ENCODE assay signal across 22 cellular contexts in the genomic region with DNA sequence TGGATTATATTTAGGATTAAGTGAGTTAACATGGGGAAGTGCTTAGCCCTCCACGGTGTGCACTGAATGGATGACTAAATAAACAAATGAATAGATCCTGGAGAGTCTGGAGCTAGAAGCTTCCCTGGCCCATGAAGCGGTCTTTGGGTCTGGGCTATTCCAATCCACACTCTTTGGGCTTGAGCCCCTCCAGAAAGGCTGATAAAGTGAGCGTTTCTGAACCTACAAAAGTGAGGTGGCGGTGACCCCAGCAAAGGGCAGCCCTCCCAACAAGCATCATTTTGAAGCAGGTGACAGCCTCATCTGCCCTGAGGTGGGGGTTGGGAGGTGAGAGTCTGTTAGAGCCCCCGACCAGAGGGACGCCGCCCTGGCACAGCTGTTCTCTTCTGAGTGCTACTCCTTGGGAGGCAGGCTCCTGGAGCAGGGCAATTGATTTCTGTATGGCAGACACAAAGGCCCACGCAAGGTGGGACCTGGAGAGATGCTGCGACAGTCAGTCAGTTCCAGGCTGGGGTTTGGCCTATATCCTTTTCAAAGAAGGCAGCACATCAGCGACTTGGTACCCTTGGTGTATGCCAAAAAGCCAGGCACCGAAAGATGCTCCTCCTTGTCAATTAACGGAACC.
"Had no signal": no experiment of that assay in that cellular context is flagged by ENCODE, and none has a peak within 500 bp of the region (broad histone marks: within the 10 kb centered on the region; RNA-seq: fewer than 3 reads in every experiment).

No MANE protein-coding gene starts in this region.

- H3K9me3 ChIP-seq: breast epithelium had no signal

- H3K36me3 ChIP-seq: breast epithelium had no signal

- H3K27ac ChIP-seq: breast epithelium, SK-N-MC had no signal

- ATAC-seq: activated T-cell treated with anti-CD3 and anti-CD28 coated beads, Interleukin-2, amount 50 U/mL, for 4 hours; T-cell had no signal

- H3K27me3 ChIP-seq: breast epithelium had no signal

- H3K4me1 ChIP-seq: breast epithelium had no signal

- DNase-seq: activated B cell treated with CpG ODN at 0.5 μM for 24 hours; activated CD4-positive, alpha-beta T cell treated with anti-CD3 and anti-CD28 coated beads for 1 hour; activated CD4-positive, alpha-beta T cell treated with anti-CD3 and anti-CD28 coated beads, Interleukin-2, amount 10 ng/mL, durations not matched to agents 24 days and 14 days; activated CD4-positive, alpha-beta T cell treated with anti-CD3 and anti-CD28 coated beads, Interleukin-2, amount 50 U/mL, for 48 hours; activated naive CD4-positive, alpha-beta T cell treated with anti-CD3 and anti-CD28 coated beads, Interleukin-2, amount 50 U/mL, for 16 hours; activated T-cell treated with anti-CD3 and anti-CD28 coated beads, Interleukin-2, amount 50 U/mL, for 4 hours; aorta; central memory CD4-positive, alpha-beta T cell; KG1; NCI-H1048; NCI-H146; NCI-H187 treated with DMSO at 0.1 percent for 48 hours; NCI-H2081 treated with DMSO at 0.1 percent for 48 hours; NCI-H2171; NCI-H2227 treated with DMSO at 0.1 percent for 48 hours; NCI-H446 treated with DMSO at 0.1 percent for 48 hours; NCI-H526 treated with DMSO at 0.1 percent for 48 hours; T-helper 2 cell; T1000 had no signal

- H3K4me3 ChIP-seq: breast epithelium, SK-N-MC had no signal
